Comparison of ENCODE assay signal across 1 cellular context in the genomic region with DNA sequence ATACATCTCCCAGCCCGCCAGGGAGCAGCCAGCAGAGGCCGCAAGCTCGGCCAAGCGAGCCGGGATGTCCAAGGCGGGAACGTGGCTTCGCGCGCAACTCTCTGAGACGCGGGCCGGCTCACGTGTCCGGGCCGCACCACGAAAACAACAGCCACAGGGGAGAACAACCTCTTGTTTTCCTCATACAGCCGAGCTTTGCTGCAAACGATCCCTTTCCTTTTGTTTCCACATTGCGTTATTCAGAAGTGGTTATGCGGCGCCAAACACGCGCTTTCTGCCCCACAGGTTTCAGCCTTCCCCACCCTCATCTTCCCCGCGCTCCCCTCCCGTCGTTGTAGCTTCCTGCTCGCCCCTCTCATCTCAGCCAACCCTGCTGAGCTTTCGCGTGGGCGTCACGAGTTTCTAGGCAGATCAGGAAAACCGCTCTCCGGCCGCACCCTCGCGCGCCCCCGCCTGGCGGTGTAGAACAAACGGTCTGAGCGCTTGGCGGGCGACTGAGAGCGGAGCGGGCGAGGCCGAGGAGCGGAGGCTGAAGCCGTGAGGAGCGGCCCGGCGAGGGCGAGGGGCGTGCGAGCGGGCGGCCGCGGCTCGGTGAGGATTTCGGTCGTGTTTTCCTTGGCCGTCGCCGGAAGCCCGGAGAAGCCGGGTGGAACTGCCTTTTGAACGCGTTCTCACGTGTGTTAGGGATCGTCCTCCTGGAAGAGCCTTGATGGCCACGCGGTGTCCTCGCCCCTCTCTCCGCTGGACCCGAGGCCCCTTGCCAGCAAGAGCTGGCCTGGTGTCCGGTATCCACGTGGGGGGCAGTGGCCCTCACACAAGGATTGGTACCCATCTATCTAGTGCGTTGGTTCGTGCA.
TF ChIP-seq lines count a peak whose summit lies in the region.

No MANE protein-coding gene starts in this region.

TF ChIP-seq in K562, 482 proteins besides CTCF, POLR2A, EP300 and RAD21 (continued from another document and continues in another):
- TF ChIP-seq ZNF174 (CRISPR knock-in tag; IDR thresholded peaks at IDR 0.05) (peak; percentile 76; the same call in 1 of the 2 replicates), ETV1 (tag; conservative IDR thresholded peaks at IDR 0.05; ENCODE audit: low read depth) (0 out of 2 replicates have a peak, but pooled peaks have one; percentile 13), BHLHE40 (IDR thresholded peaks at IDR 0.05; ENCODE audit: low read length) (peak; percentile 96), GATAD2A (IDR thresholded peaks at IDR 0.05) (peak; percentile 19; the same call in 1 of the 2 replicates), TEAD1 (CRISPR knock-in tag; IDR thresholded peaks at IDR 0.05) (peak; percentile 53 to 88; a peak in 3 of 4 replicates), BRCA1 (IDR thresholded peaks at IDR 0.05) (no peak), BRCA1 (CRISPR knock-in tag; IDR thresholded peaks at IDR 0.05) (peak; percentile 90; the same call in 1 of the 2 replicates), CBX1 (IDR thresholded peaks at IDR 0.05; ENCODE audit: low read depth) (peak; percentile 88), MEF2D (tag; conservative IDR thresholded peaks at IDR 0.05; ENCODE audit: low read depth) (peak; percentile 59; the same call in 1 of the 2 replicates), TRIM24 (IDR thresholded peaks at IDR 0.05) (peak; percentile 93), IRF1 (CRISPR knock-in tag; IDR thresholded peaks at IDR 0.05; ENCODE audit: borderline replicate concordance) (peak; percentile 95), SNIP1 (IDR thresholded peaks at IDR 0.05; ENCODE audit: low read depth) (no peak), ZNF143 (CRISPR knock-in tag; IDR thresholded peaks at IDR 0.05) (no peak; the same call in 1 of the 2 replicates), GABPB1 (CRISPR knock-in tag; IDR thresholded peaks at IDR 0.05) (peak; percentile 69), KDM2B (CRISPR knock-in tag; IDR thresholded peaks at IDR 0.05) (peak; percentile 65; the same call in 1 of the 2 replicates), MED1 (CRISPR knock-in tag; IDR thresholded peaks at IDR 0.05; ENCODE audit: borderline replicate concordance) (0 out of 2 replicates have a peak, but pooled peaks have one; percentile 79), ELF2 (CRISPR knock-in tag; IDR thresholded peaks at IDR 0.05) (peak; percentile 83), BCL6 (CRISPR knock-in tag; IDR thresholded peaks at IDR 0.05) (no peak), SOX6 (IDR thresholded peaks at IDR 0.05) (no peak; the same call in 1 of the 2 replicates), NR4A1 (CRISPR knock-in tag; IDR thresholded peaks at IDR 0.05) (0 out of 2 replicates have a peak, but pooled peaks have one; percentile 18), NR4A1 (tag; IDR thresholded peaks at IDR 0.05) (peak; percentile 90), RBM34 (IDR thresholded peaks at IDR 0.05; ENCODE audit: borderline replicate concordance, insufficient read depth, low read length) (no peak), ZNF140 (CRISPR knock-in tag; IDR thresholded peaks at IDR 0.05) (no peak), SREBF2 (CRISPR knock-in tag; IDR thresholded peaks at IDR 0.05) (no peak)
- TF ChIP-seq, protein P1, sequence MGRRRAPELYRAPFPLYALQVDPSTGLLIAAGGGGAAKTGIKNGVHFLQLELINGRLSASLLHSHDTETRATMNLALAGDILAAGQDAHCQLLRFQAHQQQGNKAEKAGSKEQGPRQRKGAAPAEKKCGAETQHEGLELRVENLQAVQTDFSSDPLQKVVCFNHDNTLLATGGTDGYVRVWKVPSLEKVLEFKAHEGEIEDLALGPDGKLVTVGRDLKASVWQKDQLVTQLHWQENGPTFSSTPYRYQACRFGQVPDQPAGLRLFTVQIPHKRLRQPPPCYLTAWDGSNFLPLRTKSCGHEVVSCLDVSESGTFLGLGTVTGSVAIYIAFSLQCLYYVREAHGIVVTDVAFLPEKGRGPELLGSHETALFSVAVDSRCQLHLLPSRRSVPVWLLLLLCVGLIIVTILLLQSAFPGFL (CRISPR knock-in tag; IDR thresholded peaks at IDR 0.05), result no peak
- TF ChIP-seq, protein P2, sequence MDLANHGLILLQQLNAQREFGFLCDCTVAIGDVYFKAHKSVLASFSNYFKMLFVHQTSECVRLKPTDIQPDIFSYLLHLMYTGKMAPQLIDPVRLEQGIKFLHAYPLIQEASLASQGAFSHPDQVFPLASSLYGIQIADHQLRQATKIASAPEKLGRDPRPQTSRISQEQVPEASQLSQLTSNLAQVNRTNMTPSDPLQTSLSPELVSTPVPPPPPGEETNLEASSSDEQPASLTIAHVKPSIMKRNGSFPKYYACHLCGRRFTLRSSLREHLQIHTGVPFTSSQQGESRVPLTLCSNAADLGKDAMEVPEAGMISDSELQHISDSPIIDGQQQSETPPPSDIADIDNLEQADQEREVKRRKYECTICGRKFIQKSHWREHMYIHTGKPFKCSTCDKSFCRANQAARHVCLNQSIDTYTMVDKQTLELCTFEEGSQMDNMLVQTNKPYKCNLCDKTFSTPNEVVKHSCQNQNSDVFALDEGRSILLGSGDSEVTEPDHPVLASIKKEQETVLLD (IDR thresholded peaks at IDR 0.05), result no peak
- TF ChIP-seq, protein P3, sequence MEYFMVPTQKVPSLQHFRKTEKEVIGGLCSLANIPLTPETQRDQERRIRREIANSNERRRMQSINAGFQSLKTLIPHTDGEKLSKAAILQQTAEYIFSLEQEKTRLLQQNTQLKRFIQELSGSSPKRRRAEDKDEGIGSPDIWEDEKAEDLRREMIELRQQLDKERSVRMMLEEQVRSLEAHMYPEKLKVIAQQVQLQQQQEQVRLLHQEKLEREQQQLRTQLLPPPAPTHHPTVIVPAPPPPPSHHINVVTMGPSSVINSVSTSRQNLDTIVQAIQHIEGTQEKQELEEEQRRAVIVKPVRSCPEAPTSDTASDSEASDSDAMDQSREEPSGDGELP (CRISPR knock-in tag; IDR thresholded peaks at IDR 0.05; ENCODE audit: borderline replicate concordance), result peak; percentile 71
- TF ChIP-seq, protein P4, sequence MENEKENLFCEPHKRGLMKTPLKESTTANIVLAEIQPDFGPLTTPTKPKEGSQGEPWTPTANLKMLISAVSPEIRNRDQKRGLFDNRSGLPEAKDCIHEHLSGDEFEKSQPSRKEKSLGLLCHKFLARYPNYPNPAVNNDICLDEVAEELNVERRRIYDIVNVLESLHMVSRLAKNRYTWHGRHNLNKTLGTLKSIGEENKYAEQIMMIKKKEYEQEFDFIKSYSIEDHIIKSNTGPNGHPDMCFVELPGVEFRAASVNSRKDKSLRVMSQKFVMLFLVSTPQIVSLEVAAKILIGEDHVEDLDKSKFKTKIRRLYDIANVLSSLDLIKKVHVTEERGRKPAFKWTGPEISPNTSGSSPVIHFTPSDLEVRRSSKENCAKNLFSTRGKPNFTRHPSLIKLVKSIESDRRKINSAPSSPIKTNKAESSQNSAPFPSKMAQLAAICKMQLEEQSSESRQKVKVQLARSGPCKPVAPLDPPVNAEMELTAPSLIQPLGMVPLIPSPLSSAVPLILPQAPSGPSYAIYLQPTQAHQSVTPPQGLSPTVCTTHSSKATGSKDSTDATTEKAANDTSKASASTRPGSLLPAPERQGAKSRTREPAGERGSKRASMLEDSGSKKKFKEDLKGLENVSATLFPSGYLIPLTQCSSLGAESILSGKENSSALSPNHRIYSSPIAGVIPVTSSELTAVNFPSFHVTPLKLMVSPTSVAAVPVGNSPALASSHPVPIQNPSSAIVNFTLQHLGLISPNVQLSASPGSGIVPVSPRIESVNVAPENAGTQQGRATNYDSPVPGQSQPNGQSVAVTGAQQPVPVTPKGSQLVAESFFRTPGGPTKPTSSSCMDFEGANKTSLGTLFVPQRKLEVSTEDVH (IDR thresholded peaks at IDR 0.05; ENCODE audit: low read depth, partially characterized antibody), result peak; percentile 92
- TF ChIP-seq, protein P5, sequence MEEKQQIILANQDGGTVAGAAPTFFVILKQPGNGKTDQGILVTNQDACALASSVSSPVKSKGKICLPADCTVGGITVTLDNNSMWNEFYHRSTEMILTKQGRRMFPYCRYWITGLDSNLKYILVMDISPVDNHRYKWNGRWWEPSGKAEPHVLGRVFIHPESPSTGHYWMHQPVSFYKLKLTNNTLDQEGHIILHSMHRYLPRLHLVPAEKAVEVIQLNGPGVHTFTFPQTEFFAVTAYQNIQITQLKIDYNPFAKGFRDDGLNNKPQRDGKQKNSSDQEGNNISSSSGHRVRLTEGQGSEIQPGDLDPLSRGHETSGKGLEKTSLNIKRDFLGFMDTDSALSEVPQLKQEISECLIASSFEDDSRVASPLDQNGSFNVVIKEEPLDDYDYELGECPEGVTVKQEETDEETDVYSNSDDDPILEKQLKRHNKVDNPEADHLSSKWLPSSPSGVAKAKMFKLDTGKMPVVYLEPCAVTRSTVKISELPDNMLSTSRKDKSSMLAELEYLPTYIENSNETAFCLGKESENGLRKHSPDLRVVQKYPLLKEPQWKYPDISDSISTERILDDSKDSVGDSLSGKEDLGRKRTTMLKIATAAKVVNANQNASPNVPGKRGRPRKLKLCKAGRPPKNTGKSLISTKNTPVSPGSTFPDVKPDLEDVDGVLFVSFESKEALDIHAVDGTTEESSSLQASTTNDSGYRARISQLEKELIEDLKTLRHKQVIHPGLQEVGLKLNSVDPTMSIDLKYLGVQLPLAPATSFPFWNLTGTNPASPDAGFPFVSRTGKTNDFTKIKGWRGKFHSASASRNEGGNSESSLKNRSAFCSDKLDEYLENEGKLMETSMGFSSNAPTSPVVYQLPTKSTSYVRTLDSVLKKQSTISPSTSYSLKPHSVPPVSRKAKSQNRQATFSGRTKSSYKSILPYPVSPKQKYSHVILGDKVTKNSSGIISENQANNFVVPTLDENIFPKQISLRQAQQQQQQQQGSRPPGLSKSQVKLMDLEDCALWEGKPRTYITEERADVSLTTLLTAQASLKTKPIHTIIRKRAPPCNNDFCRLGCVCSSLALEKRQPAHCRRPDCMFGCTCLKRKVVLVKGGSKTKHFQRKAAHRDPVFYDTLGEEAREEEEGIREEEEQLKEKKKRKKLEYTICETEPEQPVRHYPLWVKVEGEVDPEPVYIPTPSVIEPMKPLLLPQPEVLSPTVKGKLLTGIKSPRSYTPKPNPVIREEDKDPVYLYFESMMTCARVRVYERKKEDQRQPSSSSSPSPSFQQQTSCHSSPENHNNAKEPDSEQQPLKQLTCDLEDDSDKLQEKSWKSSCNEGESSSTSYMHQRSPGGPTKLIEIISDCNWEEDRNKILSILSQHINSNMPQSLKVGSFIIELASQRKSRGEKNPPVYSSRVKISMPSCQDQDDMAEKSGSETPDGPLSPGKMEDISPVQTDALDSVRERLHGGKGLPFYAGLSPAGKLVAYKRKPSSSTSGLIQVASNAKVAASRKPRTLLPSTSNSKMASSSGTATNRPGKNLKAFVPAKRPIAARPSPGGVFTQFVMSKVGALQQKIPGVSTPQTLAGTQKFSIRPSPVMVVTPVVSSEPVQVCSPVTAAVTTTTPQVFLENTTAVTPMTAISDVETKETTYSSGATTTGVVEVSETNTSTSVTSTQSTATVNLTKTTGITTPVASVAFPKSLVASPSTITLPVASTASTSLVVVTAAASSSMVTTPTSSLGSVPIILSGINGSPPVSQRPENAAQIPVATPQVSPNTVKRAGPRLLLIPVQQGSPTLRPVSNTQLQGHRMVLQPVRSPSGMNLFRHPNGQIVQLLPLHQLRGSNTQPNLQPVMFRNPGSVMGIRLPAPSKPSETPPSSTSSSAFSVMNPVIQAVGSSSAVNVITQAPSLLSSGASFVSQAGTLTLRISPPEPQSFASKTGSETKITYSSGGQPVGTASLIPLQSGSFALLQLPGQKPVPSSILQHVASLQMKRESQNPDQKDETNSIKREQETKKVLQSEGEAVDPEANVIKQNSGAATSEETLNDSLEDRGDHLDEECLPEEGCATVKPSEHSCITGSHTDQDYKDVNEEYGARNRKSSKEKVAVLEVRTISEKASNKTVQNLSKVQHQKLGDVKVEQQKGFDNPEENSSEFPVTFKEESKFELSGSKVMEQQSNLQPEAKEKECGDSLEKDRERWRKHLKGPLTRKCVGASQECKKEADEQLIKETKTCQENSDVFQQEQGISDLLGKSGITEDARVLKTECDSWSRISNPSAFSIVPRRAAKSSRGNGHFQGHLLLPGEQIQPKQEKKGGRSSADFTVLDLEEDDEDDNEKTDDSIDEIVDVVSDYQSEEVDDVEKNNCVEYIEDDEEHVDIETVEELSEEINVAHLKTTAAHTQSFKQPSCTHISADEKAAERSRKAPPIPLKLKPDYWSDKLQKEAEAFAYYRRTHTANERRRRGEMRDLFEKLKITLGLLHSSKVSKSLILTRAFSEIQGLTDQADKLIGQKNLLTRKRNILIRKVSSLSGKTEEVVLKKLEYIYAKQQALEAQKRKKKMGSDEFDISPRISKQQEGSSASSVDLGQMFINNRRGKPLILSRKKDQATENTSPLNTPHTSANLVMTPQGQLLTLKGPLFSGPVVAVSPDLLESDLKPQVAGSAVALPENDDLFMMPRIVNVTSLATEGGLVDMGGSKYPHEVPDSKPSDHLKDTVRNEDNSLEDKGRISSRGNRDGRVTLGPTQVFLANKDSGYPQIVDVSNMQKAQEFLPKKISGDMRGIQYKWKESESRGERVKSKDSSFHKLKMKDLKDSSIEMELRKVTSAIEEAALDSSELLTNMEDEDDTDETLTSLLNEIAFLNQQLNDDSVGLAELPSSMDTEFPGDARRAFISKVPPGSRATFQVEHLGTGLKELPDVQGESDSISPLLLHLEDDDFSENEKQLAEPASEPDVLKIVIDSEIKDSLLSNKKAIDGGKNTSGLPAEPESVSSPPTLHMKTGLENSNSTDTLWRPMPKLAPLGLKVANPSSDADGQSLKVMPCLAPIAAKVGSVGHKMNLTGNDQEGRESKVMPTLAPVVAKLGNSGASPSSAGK (IDR thresholded peaks at IDR 0.05), result peak; percentile 100
- TF ChIP-seq, protein P6, sequence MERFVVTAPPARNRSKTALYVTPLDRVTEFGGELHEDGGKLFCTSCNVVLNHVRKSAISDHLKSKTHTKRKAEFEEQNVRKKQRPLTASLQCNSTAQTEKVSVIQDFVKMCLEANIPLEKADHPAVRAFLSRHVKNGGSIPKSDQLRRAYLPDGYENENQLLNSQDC (CRISPR knock-in tag; IDR thresholded peaks at IDR 0.05), result no peak
- TF ChIP-seq, protein P7, sequence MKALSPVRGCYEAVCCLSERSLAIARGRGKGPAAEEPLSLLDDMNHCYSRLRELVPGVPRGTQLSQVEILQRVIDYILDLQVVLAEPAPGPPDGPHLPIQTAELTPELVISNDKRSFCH (CRISPR knock-in tag; IDR thresholded peaks at IDR 0.05), result no peak
- TF ChIP-seq, protein P7 (tag; IDR thresholded peaks at IDR 0.05), result peak; percentile 86
